7 cellular contexts compared by ENCODE assay signal in the genomic region with DNA sequence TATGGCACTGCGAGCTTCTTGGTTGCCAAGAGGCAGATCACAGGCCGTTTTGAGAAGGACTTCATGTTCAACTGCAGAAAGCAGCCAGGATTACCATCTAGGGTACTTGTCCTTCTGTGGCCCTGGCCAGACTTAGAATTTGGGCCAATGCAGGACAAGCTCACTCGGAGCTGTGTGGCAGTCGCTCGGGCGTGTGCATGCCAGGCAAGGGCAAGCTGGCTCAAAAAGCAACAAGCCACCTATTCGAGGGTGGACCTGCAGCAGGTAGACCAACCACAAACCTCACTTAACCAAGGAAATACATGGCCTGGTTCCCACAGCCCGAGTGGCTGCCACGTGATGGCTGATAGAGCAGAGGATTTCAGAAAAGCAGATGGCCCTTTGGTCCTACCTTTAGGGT. TPM values are rescaled to one million over a fixed set of nuclear protein-coding genes. Genes with fewer than 3 reads are reported as not detected.
"Had no signal": no experiment of that assay in that cellular context is flagged by ENCODE, and none has a peak within 500 bp of the region (broad histone marks: within the 10 kb centered on the region; RNA-seq: fewer than 3 reads in every experiment).

No MANE protein-coding gene starts in this region.

RNA-seq across cellular contexts. Expression of a gene that starts 39.3 kb away (rescaled TPM):
- total RNA-seq: GM23248, GM23338, H1, H4, H7, H9, HFFc6 had no signal
